ENCODE assay signal across 27 cellular contexts in the genomic region with DNA sequence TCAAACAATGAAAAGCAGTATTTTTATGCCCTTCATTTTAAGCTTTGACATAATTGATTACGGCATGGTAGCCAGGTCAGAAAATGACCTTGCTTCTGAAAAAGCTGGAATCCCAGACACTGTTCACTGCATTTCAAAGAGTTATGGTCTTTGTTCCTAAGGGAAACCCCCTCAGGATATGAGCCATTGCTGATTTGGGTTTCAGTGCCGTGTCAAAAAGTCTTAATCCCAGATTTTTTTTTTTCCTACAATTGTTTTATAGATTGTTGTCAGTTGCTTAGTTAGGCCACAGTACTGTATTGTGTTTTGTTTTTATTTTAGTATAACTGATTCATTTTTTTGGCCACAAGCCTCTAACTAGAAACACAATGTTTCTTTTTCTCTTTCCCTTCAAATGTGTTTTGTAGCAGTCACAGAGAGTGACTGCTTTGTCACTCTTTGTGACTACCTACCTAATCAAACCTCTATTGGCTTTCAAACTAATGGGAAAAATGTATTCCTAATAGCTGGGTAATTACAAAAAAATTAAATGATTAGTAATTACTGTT. TPM values are rescaled to one million over a fixed set of nuclear protein-coding genes. Genes with fewer than 3 reads are reported as not detected.
DNase-seq lines count a peak whose midpoint lies in the region; ATAC-seq, FAIRE-seq and TF ChIP-seq lines count a peak whose summit lies in the region.
"Had no signal": no experiment of that assay in that cellular context is flagged by ENCODE, and none has a peak within 500 bp of the region (broad histone marks: within the 10 kb centered on the region; RNA-seq: fewer than 3 reads in every experiment).

No MANE protein-coding gene starts in this region.

- H3K9me3 ChIP-seq in HAP-1 (no peaks in the 10 kb centered on the region), GM12878 (replicated peaks; ENCODE audit: control insufficient read depth, insufficient read depth, low read length) (no peaks in the 10 kb centered on the region), pancreas (no peaks in the 10 kb centered on the region), gastrocnemius medialis (no peaks in the 10 kb centered on the region)
- H3K9me3 ChIP-seq: body of pancreas, left ventricle myocardium inferior, spleen had no signal

- no peak overlapping the region for H2AFZ ChIP-seq in GM12878 (ENCODE audit: control insufficient read depth, low read depth, low read length)

- no peaks in the 10 kb centered on the region for H3K36me3 ChIP-seq in HAP-1 (replicated peaks)
- no peaks in the 10 kb centered on the region for H3K36me3 ChIP-seq in GM12878 (ENCODE audit: control insufficient read depth in 2 of 2, insufficient read depth in 2 of 2, low read length in 1 of 2)
- no peaks in the 10 kb centered on the region for H3K36me3 ChIP-seq in pancreas
- H3K36me3 ChIP-seq in gastrocnemius medialis, result no peaks in the 10 kb centered on the region
- H3K36me3 ChIP-seq: left ventricle myocardium inferior, spleen had no signal

- in situ Hi-C loops in HAP-1 (cut with MboI; ENCODE audit: low sequenced_read_pairs) (no loop called here), GM12878 (cut with MboI) (no loop called here), gastrocnemius medialis (cut with MboI; ENCODE audit: low sequenced_read_pairs in 4 of 4) (no loop called here)

- peaks cover 23% of the 10 kb centered on the region for H3K79me2 ChIP-seq in GM12878 (ENCODE audit: control insufficient read depth, insufficient read depth, low read length)

- no peak for ATAC-seq in GM12878
- ATAC-seq in pancreas, result no peak
- ATAC-seq in gastrocnemius medialis, result no peak
- ATAC-seq in GM18517 (IDR thresholded peaks at IDR 0.05; ENCODE audit: unreplicated experiment), result no peak
- ATAC-seq: body of pancreas; naive thymus-derived CD4-positive, alpha-beta T cell had no signal

- TF ChIP-seq RAD21 in GM12878 (IDR thresholded peaks at IDR 0.05; ENCODE audit: insufficient read depth, low read depth, low read length), result no peak

- RAD21 ChIA-PET in GM12878 (lab: Charles Lee; ENCODE audit: unreplicated experiment), result no interaction called here

- H3K4me2 ChIP-seq in GM12878 (ENCODE audit: control insufficient read depth, insufficient read depth), result 0 out of 2 replicates have a peak overlapping the region, but pooled peaks have one; percentile 13

- H3K4me1 ChIP-seq in HAP-1, result peaks cover 38% of the 10 kb centered on the region
- H3K4me1 ChIP-seq in GM12878 (ENCODE audit: control insufficient read depth, insufficient read depth, low read length), result no peaks in the 10 kb centered on the region; the same call in 1 of the 2 replicates
- H3K4me1 ChIP-seq in pancreas, result peaks cover 0 to 6% (median 6%) of the 10 kb centered on the region in 3 donors
- peaks cover 10 to 21% of the 10 kb centered on the region in 2 donors for H3K4me1 ChIP-seq in gastrocnemius medialis

- intact Hi-C loops in GM12878 (cut with micrococcal nuclease; ENCODE audit: unreplicated experiment), result no loop called here
- intact Hi-C loops in pancreas (cut with DNase I), result no loop called here
- intact Hi-C loops in gastrocnemius medialis (cut with DNase I; ENCODE audit: low total_unique reads), result no loop called here

- TF ChIP-seq CTCF in GM12878 (IDR thresholded peaks at IDR 0.05 in 2 of 3, conservative IDR thresholded peaks at IDR 0.05 in 1 of 3; ENCODE audit: control insufficient read depth in 2 of 3, extremely low read depth in 1 of 3, insufficient read depth in 1 of 3, low read depth in 3 of 3, low read length in 3 of 3) (no peak), pancreas (IDR thresholded peaks at IDR 0.05) (no peak), gastrocnemius medialis (IDR thresholded peaks at IDR 0.05 in 4 of 5, conservative IDR thresholded peaks at IDR 0.05 in 1 of 5) (no peak)

- no peaks in the 10 kb centered on the region for H3K27me3 ChIP-seq in HAP-1 (ENCODE audit: low read depth)
- no peaks in the 10 kb centered on the region for H3K27me3 ChIP-seq in GM12878 (replicated peaks in 1 of 2; ENCODE audit: control insufficient read depth in 2 of 2, insufficient read depth in 2 of 2, low read length in 1 of 2)
- peaks cover 0 to 5% (median 0%) of the 10 kb centered on the region in 4 donors for H3K27me3 ChIP-seq in pancreas
- no peaks in the 10 kb centered on the region for H3K27me3 ChIP-seq in gastrocnemius medialis
- H3K27me3 ChIP-seq: body of pancreas, spleen had no signal

- no peak overlapping the region for H3K4me3 ChIP-seq in HAP-1
- H3K4me3 ChIP-seq in GM12878, result no peak overlapping the region
- H3K4me3 ChIP-seq in pancreas, result no peak overlapping the region
- no peak overlapping the region for H3K4me3 ChIP-seq in gastrocnemius medialis
- H3K4me3 ChIP-seq: body of pancreas, K562, left ventricle myocardium inferior, SK-N-MC, spleen had no signal

- 0% methylated on average over 2 of the region's 2 CpGs for WGBS in GM12878 (ENCODE audit: insufficient coverage, insufficient replicate concordance, low lambda C conversion rate, missing lambda C conversion rate)
- 42 to 62% methylated on average over 2 of the region's 2 CpGs for WGBS in pancreas, 2 donors

- POLR2A ChIA-PET in GM12878 (lab: Charles Lee), result no interaction called here

- H4K20me1 ChIP-seq in GM12878 (ENCODE audit: control insufficient read depth, insufficient read depth), result no peaks in the 10 kb centered on the region

- no peak for TF ChIP-seq EP300 in GM12878 (IDR thresholded peaks at IDR 0.05; ENCODE audit: borderline replicate concordance in 1 of 2, control insufficient read depth in 1 of 2, low read depth in 2 of 2, low read length in 2 of 2)

- no peak for TF ChIP-seq POLR2A in GM12878 (IDR thresholded peaks at IDR 0.05; ENCODE audit: low read depth, low read length)
- TF ChIP-seq POLR2A in gastrocnemius medialis (IDR thresholded peaks at IDR 0.05), result no peak

- SMC1A ChIA-PET in GM12878 (lab: Charles Lee; ENCODE audit: uncharacterized antibody, unreplicated experiment), result interaction anchor here (1.6 kb wide), 1 partner anchor 8 kb away, joined by 8 read pairs; no protein-coding TSS in a partner anchor

- no TSS peak for BruUV-seq in GM12878 (replicated peaks; lab: Mats Ljungman, UMichigan)

- no peak for FAIRE-seq in GM12878 (lab: Jason Lieb, UNC)
- FAIRE-seq in pancreas (lab: Jason Lieb, UNC), result peak; percentile 70
- FAIRE-seq: HTR-8/SVneo, K562 had no signal

- DNase-seq in HAP-1 (ENCODE audit: low spot score in 2 of 2), result peak; percentile 33 to 87
- DNase-seq in GM12878 (ENCODE audit: low read depth, low spot score), result no peak
- peak; percentile 52 for DNase-seq in foreskin melanocyte
- no peak for DNase-seq in pancreas
- no peak for DNase-seq in gastrocnemius medialis
- DNase-seq in NCI-H1105 treated with DMSO at 0.1 percent for 48 hours (lab: John Stamatoyannopoulos, UW), result no peak
- no peak for DNase-seq in SW 1271 (lab: John Stamatoyannopoulos, UW)
- DNase-seq: activated gamma-delta T cell treated with Interleukin-2 at 50 U/mL for 16 hours; activated naive CD8-positive, alpha-beta T cell treated with anti-CD3 and anti-CD28 coated beads, Interleukin-2, amount 50 U/mL, for 24 hours; activated T-cell treated with anti-CD3 and anti-CD28 coated beads, Interleukin-2, amount 50 U/mL, for 24 hours; body of pancreas; C1 segment of cervical spinal cord; DMS79 treated with DMSO at 0.1 percent for 48 hours; effector memory CD4-positive, alpha-beta T cell; hippocampal formation; left ventricle myocardium inferior; MM.1S; naive thymus-derived CD4-positive, alpha-beta T cell; NCI-H1417 treated with DMSO at 0.1 percent for 48 hours; NCI-H2081; NCI-H345; spleen; stimulated activated CD4-positive, alpha-beta T cell treated with anti-CD3 and anti-CD28 coated beads, Interleukin-2, amount 100 ng/mL, for 48 hours had no signal

- no peak overlapping the region for H3K9ac ChIP-seq in GM12878 (ENCODE audit: control insufficient read depth, insufficient read depth, low read length)

- H3K27ac ChIP-seq in GM12878 (ENCODE audit: control insufficient read depth, insufficient read depth), result no peak overlapping the region
- peak overlapping the region in 1 of 4 donors; percentile 13 for H3K27ac ChIP-seq in pancreas
- H3K27ac ChIP-seq in gastrocnemius medialis, result peak overlapping the region in 1 of 4 donors; percentile 18
- H3K27ac ChIP-seq: left ventricle myocardium inferior, SK-N-MC, spleen had no signal

- CTCF ChIA-PET in GM12878 (lab: Yijun Ruan, JAX), result interaction anchor here (0.7 kb wide), 1 partner anchor 338 kb away, joined by 3 read pairs; no protein-coding TSS in a partner anchor

TF ChIP-seq in GM12878, 131 proteins besides CTCF, POLR2A, EP300 and RAD21 (continues in another document):
- TF ChIP-seq, protein P1, sequence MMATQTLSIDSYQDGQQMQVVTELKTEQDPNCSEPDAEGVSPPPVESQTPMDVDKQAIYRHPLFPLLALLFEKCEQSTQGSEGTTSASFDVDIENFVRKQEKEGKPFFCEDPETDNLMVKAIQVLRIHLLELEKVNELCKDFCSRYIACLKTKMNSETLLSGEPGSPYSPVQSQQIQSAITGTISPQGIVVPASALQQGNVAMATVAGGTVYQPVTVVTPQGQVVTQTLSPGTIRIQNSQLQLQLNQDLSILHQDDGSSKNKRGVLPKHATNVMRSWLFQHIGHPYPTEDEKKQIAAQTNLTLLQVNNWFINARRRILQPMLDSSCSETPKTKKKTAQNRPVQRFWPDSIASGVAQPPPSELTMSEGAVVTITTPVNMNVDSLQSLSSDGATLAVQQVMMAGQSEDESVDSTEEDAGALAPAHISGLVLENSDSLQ (IDR thresholded peaks at IDR 0.05), result no peak
- no peak for TF ChIP-seq HDAC2 (IDR thresholded peaks at IDR 0.05)
- TF ChIP-seq BHLHE40 (IDR thresholded peaks at IDR 0.05; ENCODE audit: borderline replicate concordance in 1 of 2, low read depth in 2 of 2, low read length in 1 of 2), result no peak
- no peak for TF ChIP-seq BACH1 (IDR thresholded peaks at IDR 0.05; ENCODE audit: borderline replicate concordance)

RNA-seq across cellular contexts. Expression of gene WDR44, which starts 10.3 kb away (rescaled TPM):
- total RNA-seq in GM12878 (2013; cell fraction: nucleolus; rRNA removed), result 34.7 and 39.6 TPM in 2 replicates
- total RNA-seq in GM12878 (2014; rRNA removed) (9.6 and 9.9 TPM in 2 replicates), GM12878 (2014; rRNA removed; fragmentation: Illumina TruSeq; extraction: Trizol) (14.0 and 14.3 TPM in 2 replicates), GM12878 (2021) (10.6 and 11.7 TPM in 2 replicates), pancreas (1 to 10 TPM; 3.1 to 8.9 (median 4.6) TPM), gastrocnemius medialis (10 to 100 TPM; 12.6 to 16.3 (median 14.1) TPM)
- polyA plus RNA-seq in GM12878 (2011; ENCODE audit: low read depth), result 2.6 TPM
- polyA plus RNA-seq in GM12878 (2011; rRNA removed) (13.5 and 20.1 TPM in 2 replicates), GM12878 (2014; fragmentation: Illumina TruSeq; extraction: Trizol) (13.5 and 17.2 TPM in 2 replicates), GM12878 (2014; fragmentation: Nextera tagmentation; extraction: Ambion mirVana) (1 to 10 TPM; 3.4 to 4.2 TPM), GM12878 (2014; rRNA removed) (7.7 and 10.1 TPM in 2 replicates), GM12878 (2016; fragmentation: Nextera tagmentation; extraction: Ambion mirVana) (10 to 100 TPM; 11.5 to 12.8 TPM), pancreas (1 to 10 TPM; 2.2 to 3.6 TPM)
- 5.2 and 5.7 TPM in 2 replicates for polyA plus RNA-seq in GM12878 (2011; cell fraction: cytosol; rRNA removed)
- 7.4 and 8.0 TPM in 2 replicates for polyA plus RNA-seq in GM12878 (2011; cell fraction: nucleus; rRNA removed)
- polyA plus RNA-seq in GM12878 (2012), result 4.7 and 6.1 TPM in 2 replicates
- 12.1 and 16.8 TPM in 2 replicates for polyA minus RNA-seq in GM12878 (2011; rRNA and poly(A)+ RNA removed)
- 5.6 and 7.3 TPM in 2 replicates for polyA minus RNA-seq in GM12878 (2011; cell fraction: cytosol; rRNA and poly(A)+ RNA removed)
- polyA minus RNA-seq in GM12878 (2011; cell fraction: nucleus; rRNA and poly(A)+ RNA removed), result 10.4 and 21.5 TPM in 2 replicates

Comparison
In these comparisons a context has a peak if more than half of its experiments do, and no peak if none do; other contexts are left out.
1. DNase-seq: peak in HAP-1 (2 of 2) and foreskin melanocyte (single experiment); none in GM12878 (single experiment), pancreas (0 of 6), gastrocnemius medialis (0 of 2), NCI-H1105 treated with DMSO at 0.1 percent for 48 hours (single experiment) and SW 1271 (0 of 2).